In genomic region chr3:69747511-69748248, GRCh38 we compare ENCODE assay signal across 2 cellular contexts.
TF ChIP-seq lines count a peak whose summit lies in the region.

No MANE protein-coding gene starts in this region.

TF ChIP-seq in HepG2, 621 proteins besides CTCF, POLR2A, EP300 and RAD21:
- TF ChIP-seq DNMT3B (CRISPR knock-in tag; conservative IDR thresholded peaks at IDR 0.05) (no peak), HDAC2 (CRISPR knock-in tag; IDR thresholded peaks at IDR 0.05) (no peak), ZNF383 (CRISPR knock-in tag; IDR thresholded peaks at IDR 0.05; ENCODE audit: borderline replicate concordance) (no peak), TBX3 (IDR thresholded peaks at IDR 0.05; ENCODE audit: borderline replicate concordance) (no peak), TFDP2 (CRISPR knock-in tag; IDR thresholded peaks at IDR 0.05) (no peak), SPEN (CRISPR knock-in tag; IDR thresholded peaks at IDR 0.05; ENCODE audit: low read depth) (no peak), TBP (CRISPR knock-in tag; IDR thresholded peaks at IDR 0.05) (no peak), CENPT (CRISPR knock-in tag; IDR thresholded peaks at IDR 0.05; ENCODE audit: low read depth) (no peak), PCBP1 (IDR thresholded peaks at IDR 0.05; ENCODE audit: borderline replicate concordance, low read depth, low read length) (no peak), FUBP1 (CRISPR knock-in tag; IDR thresholded peaks at IDR 0.05; ENCODE audit: borderline replicate concordance) (no peak)
- TF ChIP-seq, protein P1, sequence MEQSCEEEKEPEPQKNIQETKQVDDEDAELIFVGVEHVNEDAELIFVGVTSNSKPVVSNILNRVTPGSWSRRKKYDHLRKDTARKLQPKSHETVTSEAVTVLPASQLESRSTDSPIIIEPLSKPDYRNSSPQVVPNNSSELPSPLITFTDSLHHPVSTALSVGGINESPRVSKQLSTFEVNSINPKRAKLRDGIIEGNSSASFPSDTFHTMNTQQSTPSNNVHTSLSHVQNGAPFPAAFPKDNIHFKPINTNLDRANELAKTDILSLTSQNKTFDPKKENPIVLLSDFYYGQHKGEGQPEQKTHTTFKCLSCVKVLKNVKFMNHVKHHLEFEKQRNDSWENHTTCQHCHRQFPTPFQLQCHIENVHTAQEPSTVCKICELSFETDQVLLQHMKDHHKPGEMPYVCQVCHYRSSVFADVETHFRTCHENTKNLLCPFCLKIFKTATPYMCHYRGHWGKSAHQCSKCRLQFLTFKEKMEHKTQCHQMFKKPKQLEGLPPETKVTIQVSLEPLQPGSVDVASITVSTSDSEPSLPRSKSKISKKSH (CRISPR knock-in tag; IDR thresholded peaks at IDR 0.05; ENCODE audit: borderline replicate concordance): no peak
TF ChIP-seq in HepG2: peak in this region for 0.

TF ChIP-seq in GM12878, 131 proteins besides CTCF, POLR2A, EP300 and RAD21:
- TF ChIP-seq RAD51 (IDR thresholded peaks at IDR 0.05) (no peak), CHD2 (IDR thresholded peaks at IDR 0.05; ENCODE audit: borderline replicate concordance, low read depth, low read length) (no peak), SMARCA5 (IDR thresholded peaks at IDR 0.05) (no peak), SKIL (IDR thresholded peaks at IDR 0.05; ENCODE audit: low read depth, poor library complexity, severe bottlenecking) (no peak), USF1 (IDR thresholded peaks at IDR 0.05; ENCODE audit: borderline replicate concordance, extremely low read length, insufficient read depth, low read depth, low read length) (no peak), ZBTB4 (CRISPR knock-in tag; IDR thresholded peaks at IDR 0.05) (no peak), RBBP5 (conservative IDR thresholded peaks at IDR 0.05) (no peak), POLR2AphosphoS5 (IDR thresholded peaks at IDR 0.05; ENCODE audit: low read length) (no peak), PAX8 (IDR thresholded peaks at IDR 0.05) (no peak), NFIC (IDR thresholded peaks at IDR 0.05; ENCODE audit: low read depth, low read length) (no peak), GABPA (IDR thresholded peaks at IDR 0.05; ENCODE audit: low read depth) (no peak), GATAD2B (conservative IDR thresholded peaks at IDR 0.05; ENCODE audit: low read depth) (no peak), SP1 (IDR thresholded peaks at IDR 0.05; ENCODE audit: low read depth, low read length) (no peak)
